1 cellular context compared by ENCODE assay signal in genomic region chr22:38748487-38749136, GRCh38.
TF ChIP-seq lines count a peak whose summit lies in the region.

No MANE protein-coding gene starts in this region.

TF ChIP-seq in IMR-90, 13 proteins besides CTCF, POLR2A, EP300 and RAD21 (continued from another document):
- no peak for TF ChIP-seq ELK1 (IDR thresholded peaks at IDR 0.05; ENCODE audit: borderline replicate concordance, low read depth, low read length)
- no peak for TF ChIP-seq USF2 (IDR thresholded peaks at IDR 0.05; ENCODE audit: low read depth, low read length)
- TF ChIP-seq BHLHE40 (IDR thresholded peaks at IDR 0.05; ENCODE audit: low read depth, low read length) = no peak
- no peak for TF ChIP-seq MAFK (IDR thresholded peaks at IDR 0.05; ENCODE audit: low read depth, low read length)
